8 cellular contexts compared by ENCODE assay signal in genomic region chr10:92574545-92575377, GRCh38. TPM values are rescaled to one million over a fixed set of nuclear protein-coding genes. Genes with fewer than 3 reads are reported as not detected.
DNase-seq lines count a peak whose midpoint lies in the region; ATAC-seq and TF ChIP-seq lines count a peak whose summit lies in the region.

No MANE protein-coding gene starts in this region.

- DNase-seq in activated T-cell treated with anti-CD3 and anti-CD28 coated beads, Interleukin-2, amount 50 U/mL, for 72 hours = no peak
- DNase-seq in activated T-cell treated with anti-CD3 and anti-CD28 coated beads, Interleukin-2, amount 50 U/mL, for 1 hour = no peak
- peak; percentile 57 for DNase-seq in HFFc6
- DNase-seq in NCI-H1694 (lab: John Stamatoyannopoulos, UW) = peak; percentile 18
- DNase-seq in ascending aorta (ENCODE audit: low spot score in 2 of 2) = no peak
- DNase-seq in iris pigment epithelial cell (ENCODE audit: low read depth) = peak; percentile 57
- DNase-seq in H4 (ENCODE audit: low spot score) = no peak

- intact Hi-C loops in ascending aorta (cut with DNase I) = loop anchor here (1.0 to 10.0 kb wide), 2 partner anchors 57 to 940 kb away; no protein-coding TSS in a partner anchor

- H3K36me3 Mint-ChIP-seq in activated T-cell treated with anti-CD3 and anti-CD28 coated beads, Interleukin-2, amount 50 U/mL, for 72 hours (ENCODE audit: insufficient read depth in 2 of 2) = peaks cover 1% of the 10 kb centered on the region in 2 donors
- H3K36me3 Mint-ChIP-seq in HFFc6 (ENCODE audit: low read depth) = peaks cover 5% of the 10 kb centered on the region
- peaks cover 13% of the 10 kb centered on the region for H3K36me3 Mint-ChIP-seq in stimulated activated naive CD8-positive, alpha-beta T cell treated with anti-CD3 and anti-CD28 coated beads, Interleukin-15, Interleukin-2, amounts not matched to agents 100 ng/mL and 50 ng/mL, for 24 hours (ENCODE audit: low read depth)

- no peaks in the 10 kb centered on the region for H3K9me3 Mint-ChIP-seq in activated T-cell treated with anti-CD3 and anti-CD28 coated beads, Interleukin-2, amount 50 U/mL, for 72 hours
- H3K9me3 Mint-ChIP-seq in HFFc6 = no peaks in the 10 kb centered on the region
- no peaks in the 10 kb centered on the region for H3K9me3 Mint-ChIP-seq in stimulated activated naive CD8-positive, alpha-beta T cell treated with anti-CD3 and anti-CD28 coated beads, Interleukin-15, Interleukin-2, amounts not matched to agents 100 ng/mL and 50 ng/mL, for 24 hours

- H3K27me3 ChIP-seq in ascending aorta = no peaks in the 10 kb centered on the region

- H3K4me3 ChIP-seq in ascending aorta = peak overlapping the region; percentile 75 to 93

- peak overlapping the region; percentile 85 to 95 for H3K27ac ChIP-seq in ascending aorta

- peak overlapping the region; percentile 82 to 85 for H3K4me3 Mint-ChIP-seq in activated T-cell treated with anti-CD3 and anti-CD28 coated beads, Interleukin-2, amount 50 U/mL, for 72 hours
- peak overlapping the region; percentile 89 for H3K4me3 Mint-ChIP-seq in HFFc6
- H3K4me3 Mint-ChIP-seq in stimulated activated naive CD8-positive, alpha-beta T cell treated with anti-CD3 and anti-CD28 coated beads, Interleukin-15, Interleukin-2, amounts not matched to agents 100 ng/mL and 50 ng/mL, for 24 hours = peak overlapping the region; percentile 86

- no peaks in the 10 kb centered on the region for H3K36me3 ChIP-seq in ascending aorta

- H3K27me3 Mint-ChIP-seq in activated T-cell treated with anti-CD3 and anti-CD28 coated beads, Interleukin-2, amount 50 U/mL, for 72 hours (ENCODE audit: low read depth) = no peaks in the 10 kb centered on the region
- H3K27me3 Mint-ChIP-seq in HFFc6 (ENCODE audit: insufficient read depth) = no peaks in the 10 kb centered on the region
- no peaks in the 10 kb centered on the region for H3K27me3 Mint-ChIP-seq in stimulated activated naive CD8-positive, alpha-beta T cell treated with anti-CD3 and anti-CD28 coated beads, Interleukin-15, Interleukin-2, amounts not matched to agents 100 ng/mL and 50 ng/mL, for 24 hours

- peaks cover 31% of the 10 kb centered on the region for H3K4me1 Mint-ChIP-seq in activated T-cell treated with anti-CD3 and anti-CD28 coated beads, Interleukin-2, amount 50 U/mL, for 72 hours (ENCODE audit: low read depth)
- peaks cover 45% of the 10 kb centered on the region for H3K4me1 Mint-ChIP-seq in HFFc6 (ENCODE audit: low read depth)
- peaks cover 42% of the 10 kb centered on the region for H3K4me1 Mint-ChIP-seq in stimulated activated naive CD8-positive, alpha-beta T cell treated with anti-CD3 and anti-CD28 coated beads, Interleukin-15, Interleukin-2, amounts not matched to agents 100 ng/mL and 50 ng/mL, for 24 hours (ENCODE audit: low read depth)

- no peaks in the 10 kb centered on the region for H3K9me3 ChIP-seq in ascending aorta

- H3K27ac Mint-ChIP-seq in activated T-cell treated with anti-CD3 and anti-CD28 coated beads, Interleukin-2, amount 50 U/mL, for 72 hours = peak overlapping the region; percentile 85
- peak overlapping the region; percentile 90 for H3K27ac Mint-ChIP-seq in HFFc6
- H3K27ac Mint-ChIP-seq in stimulated activated naive CD8-positive, alpha-beta T cell treated with anti-CD3 and anti-CD28 coated beads, Interleukin-15, Interleukin-2, amounts not matched to agents 100 ng/mL and 50 ng/mL, for 24 hours = peak overlapping the region; percentile 80

- TF ChIP-seq CTCF in HFFc6 (IDR thresholded peaks at IDR 0.05) (peak; percentile 72), ascending aorta (IDR thresholded peaks at IDR 0.05) (no peak)

- ATAC-seq in activated T-cell treated with anti-CD3 and anti-CD28 coated beads, Interleukin-2, amount 50 U/mL, for 72 hours (replicated peaks in 1 of 2) = peak; percentile 10 to 30

- H3K4me1 ChIP-seq in ascending aorta = peaks cover 4 to 24% of the 10 kb centered on the region in 2 donors

RNA-seq across cellular contexts. Expression of gene IDE, which starts 0.9 kb away (rescaled TPM):
- total RNA-seq in activated T-cell treated with anti-CD3 and anti-CD28 coated beads, Interleukin-2, amount 50 U/mL, for 72 hours = 10 to 100 TPM; 23.3 to 23.5 TPM
- 10 to 100 TPM; 35.4 to 46.5 (median 39.9) TPM for total RNA-seq in HFFc6 (2021; fragmentation: NEBNext Ultra II Directional; extraction: Animal tissue kit (Norgen Biotek cat#: 25700))
- total RNA-seq in ascending aorta = 22.7 TPM
- total RNA-seq in H4 (2014; rRNA removed; shearing (Covaris generic)) = 37.5 and 45.8 TPM in 2 replicates

RNA-seq across cellular contexts. Expression of gene KIF11, which starts 18.2 kb away (rescaled TPM):
- 10 to 100 TPM; 51.4 to 56.7 TPM for total RNA-seq in activated T-cell treated with anti-CD3 and anti-CD28 coated beads, Interleukin-2, amount 50 U/mL, for 72 hours
- 10 to 100 TPM; 16.8 to 40.3 (median 35.3) TPM for total RNA-seq in HFFc6 (2021; fragmentation: NEBNext Ultra II Directional; extraction: Animal tissue kit (Norgen Biotek cat#: 25700))
- total RNA-seq in ascending aorta = not detected
- total RNA-seq in H4 (2014; rRNA removed; shearing (Covaris generic)) = 37.5 and 42.6 TPM in 2 replicates

Comparison
In these comparisons a context has a peak if more than half of its experiments do, and no peak if none do; other contexts are left out.
1. DNase-seq: peak in HFFc6 (single experiment), NCI-H1694 (single experiment) and iris pigment epithelial cell (single experiment); none in activated T-cell treated with anti-CD3 and anti-CD28 coated beads, Interleukin-2, amount 50 U/mL, for 72 hours (0 of 2), activated T-cell treated with anti-CD3 and anti-CD28 coated beads, Interleukin-2, amount 50 U/mL, for 1 hour (single experiment), ascending aorta (0 of 2) and H4 (single experiment).
2. RNA of gene KIF11, which starts 18.2 kb away (total RNA-seq): 51.4 to 56.7 TPM in activated T-cell treated with anti-CD3 and anti-CD28 coated beads, Interleukin-2, amount 50 U/mL, for 72 hours, 37.5 to 42.6 TPM in H4 and 16.8 to 40.3 TPM in HFFc6; not detected in ascending aorta (single experiment); every median in the first group is over 10 times any median in the second.
3. Peak in every context shown above with its lines, with median percentiles within 50 percentile points of each other: H3K27ac Mint-ChIP-seq and H3K4me3 Mint-ChIP-seq.